ENCODE assay signal across 12 cellular contexts in genomic region chr20:4157516-4157915, GRCh38.
"Had no signal": no experiment of that assay in that cellular context is flagged by ENCODE, and none has a peak within 500 bp of the region (broad histone marks: within the 10 kb centered on the region; RNA-seq: fewer than 3 reads in every experiment).

No MANE protein-coding gene starts in this region.

- H3K27me3 ChIP-seq: gastroesophageal sphincter, heart right ventricle, stomach, testis had no signal

- H3K4me3 ChIP-seq: gastroesophageal sphincter, heart right ventricle, stomach, testis had no signal

- H3K4me3 Mint-ChIP-seq: naive thymus-derived CD8-positive, alpha-beta T cell had no signal

- ATAC-seq: gastroesophageal sphincter; heart right ventricle; left cardiac atrium; naive thymus-derived CD8-positive, alpha-beta T cell had no signal

- FAIRE-seq: astrocyte, endometrium had no signal

- H3K36me3 ChIP-seq: gastroesophageal sphincter, heart right ventricle, stomach had no signal

- H3K27ac ChIP-seq: gastroesophageal sphincter, heart right ventricle, stomach, testis had no signal

- DNase-seq: activated naive CD4-positive, alpha-beta T cell treated with anti-CD3 and anti-CD28 coated beads, Interleukin-2, amount 50 U/mL, for 16 hours; heart right ventricle; left cardiac atrium; naive thymus-derived CD8-positive, alpha-beta T cell; occipital lobe; stimulated activated CD4-positive, alpha-beta T cell treated with anti-CD3 and anti-CD28 coated beads, Interleukin-12 subunit alpha, Interleukin-12 subunit beta, amount 100 ng/mL, for 4 hours; stimulated activated CD4-positive, alpha-beta T cell treated with anti-CD3 and anti-CD28 coated beads, Interleukin-2, amount 100 ng/mL, for 24 hours; stomach; testis had no signal

- H3K36me3 Mint-ChIP-seq: naive thymus-derived CD8-positive, alpha-beta T cell had no signal

- H3K9me3 ChIP-seq: gastroesophageal sphincter, heart right ventricle, stomach, testis had no signal

- H3K9me3 Mint-ChIP-seq: naive thymus-derived CD8-positive, alpha-beta T cell had no signal
